In the genomic region with DNA sequence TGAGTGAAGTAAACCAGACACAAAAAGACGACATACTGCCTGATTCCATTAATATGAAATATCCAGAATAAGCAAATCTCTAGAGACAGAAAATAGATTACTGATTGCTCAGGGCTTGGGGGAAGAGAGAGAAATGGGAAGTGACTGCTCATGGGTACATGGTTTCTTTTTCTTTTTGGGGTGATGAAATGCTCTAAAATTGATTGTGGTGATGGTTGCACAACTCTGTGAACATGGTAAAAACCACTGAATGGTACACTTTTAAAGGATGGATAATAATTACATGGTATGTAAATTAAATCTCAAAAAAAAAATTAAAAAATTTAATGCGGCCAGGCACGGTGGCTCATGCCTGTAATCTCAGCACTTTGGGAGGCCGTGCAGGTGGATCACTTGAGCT, we compare ENCODE assay signal across 22 cellular contexts. TPM values are rescaled to one million over a fixed set of nuclear protein-coding genes. Genes with fewer than 3 reads are reported as not detected.
DNase-seq lines count a peak whose midpoint lies in the region; ATAC-seq, FAIRE-seq and TF ChIP-seq lines count a peak whose summit lies in the region.
"Had no signal": no experiment of that assay in that cellular context is flagged by ENCODE, and none has a peak within 500 bp of the region (broad histone marks: within the 10 kb centered on the region; RNA-seq: fewer than 3 reads in every experiment).

No MANE protein-coding gene starts in this region.

- CTCF ChIA-PET in WTC11 (lab: Charles Lee) (interaction anchor here (1.2 to 2.5 kb wide), 2 partner anchors 111 to 165 kb away, joined by 3 to 8 read pairs; no protein-coding TSS in a partner anchor), A673 (lab: Charles Lee) (no interaction called here)

- TF ChIP-seq POLR2A in GM12891 (IDR thresholded peaks at IDR 0.05; ENCODE audit: low read depth, low read length) (no peak), NB4 (IDR thresholded peaks at IDR 0.05; ENCODE audit: extremely low read depth, insufficient read length) (no peak)

- H3K36me3 ChIP-seq in A673 (ENCODE audit: insufficient read depth, low read length, poor library complexity, severe bottlenecking), result no peaks in the 10 kb centered on the region
- H3K36me3 ChIP-seq: ovary had no signal

- DNase-seq in GM12891 (ENCODE audit: insufficient read length, low spot score), result no peak
- DNase-seq in NB4 (ENCODE audit: low read depth), result peak; percentile 85
- DNase-seq in WTC11 (ENCODE audit: low spot score), result no peak
- DNase-seq in pons (ENCODE audit: low spot score), result peak; percentile 28
- no peak for DNase-seq in A673 (ENCODE audit: low spot score)
- no peak for DNase-seq in AG20443 (ENCODE audit: low spot score)
- DNase-seq in KG1 (lab: John Stamatoyannopoulos, UW), result no peak
- DNase-seq: activated CD4-positive, alpha-beta T cell treated with anti-CD3 and anti-CD28 coated beads for 1 hour; activated naive CD4-positive, alpha-beta T cell treated with anti-CD3 and anti-CD28 coated beads, Interleukin-2, amount 50 U/mL, for 16 hours; activated T-cell treated with anti-CD3 and anti-CD28 coated beads, Interleukin-2, amount 50 U/mL, for 4 hours; natural killer cell; NCI-H1694; NCI-H69; ovary; stimulated activated naive B cell treated with anti-CD40 and anti-IgM and Interleukin-4, amounts not matched to agents 10 μg/mL and 1 μg/mL and 100 μg/mL, for 72 hours had no signal

- H3K4me1 Mint-ChIP-seq in WTC11, result peaks cover 10% of the 10 kb centered on the region
- H3K4me1 Mint-ChIP-seq: natural killer cell had no signal

- BruUV-seq in A673 (replicated peaks; lab: Mats Ljungman, UMichigan), result no TSS peak

- POLR2A ChIA-PET in WTC11 (lab: Charles Lee) (no interaction called here), A673 (lab: Charles Lee; ENCODE audit: low non-redundant PET) (no interaction called here)

- no peak overlapping the region for H3K4me3 Mint-ChIP-seq in WTC11
- H3K4me3 Mint-ChIP-seq: activated T-cell treated with anti-CD3 and anti-CD28 coated beads, Interleukin-2, amount 50 U/mL, for 4 hours; B cell; natural killer cell; stimulated activated naive B cell treated with anti-CD40 and anti-IgM and Interleukin-4, amounts not matched to agents 10 μg/mL and 1 μg/mL and 100 μg/mL, for 72 hours had no signal

- no peak for FAIRE-seq in GM12891 (lab: Jason Lieb, UNC)

- peaks cover 35% of the 10 kb centered on the region for H3K36me3 Mint-ChIP-seq in WTC11
- H3K36me3 Mint-ChIP-seq: natural killer cell had no signal

- H3K4me3 ChIP-seq in NB4 (ENCODE audit: low read depth, low read length) (no peak overlapping the region), A673 (ENCODE audit: low read depth, low read length, poor library complexity, severe bottlenecking) (no peak overlapping the region)
- H3K4me3 ChIP-seq: ascending aorta, ovary, SK-N-MC, tibial nerve had no signal

- no peak overlapping the region for H3K27ac ChIP-seq in A673 (ENCODE audit: low read depth, low read length, poor library complexity, severe bottlenecking)
- H3K27ac ChIP-seq: ascending aorta, epithelial cell of prostate, ovary, SK-N-MC, tibial nerve had no signal

- H3K9me3 Mint-ChIP-seq in WTC11, result no peaks in the 10 kb centered on the region
- H3K9me3 Mint-ChIP-seq: activated T-cell treated with anti-CD3 and anti-CD28 coated beads, Interleukin-2, amount 50 U/mL, for 4 hours; natural killer cell; stimulated activated naive B cell treated with anti-CD40 and anti-IgM and Interleukin-4, amounts not matched to agents 10 μg/mL and 1 μg/mL and 100 μg/mL, for 72 hours had no signal

- no peaks in the 10 kb centered on the region for H3K4me1 ChIP-seq in A673 (ENCODE audit: insufficient read depth, low read length, poor library complexity, severe bottlenecking)
- H3K4me1 ChIP-seq: ascending aorta, tibial nerve had no signal

- intact Hi-C loops in A673 (cut with micrococcal nuclease; ENCODE audit: unreplicated experiment), result no loop called here

- TF ChIP-seq CTCF in NB4 (IDR thresholded peaks at IDR 0.05; ENCODE audit: low read depth, low read length), result no peak
- no peak for TF ChIP-seq CTCF in WTC11 (IDR thresholded peaks at IDR 0.05)
- no peak for TF ChIP-seq CTCF in A673 (conservative IDR thresholded peaks at IDR 0.05; ENCODE audit: low read depth, low read length)

- 0 out of 2 replicates have a peak overlapping the region, but pooled peaks have one; percentile 73 for H3K27ac Mint-ChIP-seq in WTC11
- H3K27ac Mint-ChIP-seq: B cell; natural killer cell; stimulated activated naive B cell treated with anti-CD40 and anti-IgM and Interleukin-4, amounts not matched to agents 10 μg/mL and 1 μg/mL and 100 μg/mL, for 72 hours had no signal

- H3K9me3 ChIP-seq in A673 (ENCODE audit: low read depth, low read length, poor library complexity, severe bottlenecking), result no peaks in the 10 kb centered on the region
- H3K9me3 ChIP-seq: ascending aorta, ovary, tibial nerve had no signal

- no peak for ATAC-seq in WTC11
- ATAC-seq: activated T-cell treated with anti-CD3 and anti-CD28 coated beads, Interleukin-2, amount 50 U/mL, for 4 hours; natural killer cell; Panc1; sciatic nerve; stimulated activated naive B cell treated with anti-CD40 and anti-IgM and Interleukin-4, amounts not matched to agents 10 μg/mL and 1 μg/mL and 100 μg/mL, for 72 hours had no signal

- no peaks in the 10 kb centered on the region for H3K27me3 ChIP-seq in A673 (replicated peaks; ENCODE audit: insufficient read depth, low read depth, low read length, poor library complexity)
- H3K27me3 ChIP-seq: ascending aorta, ovary, tibial nerve had no signal

- H3K27me3 Mint-ChIP-seq in WTC11 (ENCODE audit: low read depth), result no peaks in the 10 kb centered on the region
- H3K27me3 Mint-ChIP-seq: B cell; stimulated activated naive B cell treated with anti-CD40 and anti-IgM and Interleukin-4, amounts not matched to agents 10 μg/mL and 1 μg/mL and 100 μg/mL, for 72 hours had no signal

TF ChIP-seq in GM12891, 5 proteins besides CTCF, POLR2A, EP300 and RAD21:
- no peak for TF ChIP-seq PAX5 (IDR thresholded peaks at IDR 0.05; ENCODE audit: insufficient read depth, low read length, severe bottlenecking)
- TF ChIP-seq SPI1 (IDR thresholded peaks at IDR 0.05; ENCODE audit: low read depth, low read length), result peak; percentile 57; the same call in 1 of the 2 replicates

TF ChIP-seq in WTC11, 78 proteins besides CTCF, POLR2A, EP300 and RAD21:
- TF ChIP-seq NR2C2 (CRISPR knock-in tag; IDR thresholded peaks at IDR 0.05) (no peak), RORB (CRISPR knock-in tag; IDR thresholded peaks at IDR 0.05) (no peak), NFATC4 (CRISPR knock-in tag; IDR thresholded peaks at IDR 0.05) (no peak), TEAD4 (CRISPR knock-in tag; IDR thresholded peaks at IDR 0.05) (no peak), TEAD1 (CRISPR knock-in tag; IDR thresholded peaks at IDR 0.05) (no peak), JAZF1 (CRISPR knock-in tag; IDR thresholded peaks at IDR 0.05) (no peak)
- TF ChIP-seq, protein P1, sequence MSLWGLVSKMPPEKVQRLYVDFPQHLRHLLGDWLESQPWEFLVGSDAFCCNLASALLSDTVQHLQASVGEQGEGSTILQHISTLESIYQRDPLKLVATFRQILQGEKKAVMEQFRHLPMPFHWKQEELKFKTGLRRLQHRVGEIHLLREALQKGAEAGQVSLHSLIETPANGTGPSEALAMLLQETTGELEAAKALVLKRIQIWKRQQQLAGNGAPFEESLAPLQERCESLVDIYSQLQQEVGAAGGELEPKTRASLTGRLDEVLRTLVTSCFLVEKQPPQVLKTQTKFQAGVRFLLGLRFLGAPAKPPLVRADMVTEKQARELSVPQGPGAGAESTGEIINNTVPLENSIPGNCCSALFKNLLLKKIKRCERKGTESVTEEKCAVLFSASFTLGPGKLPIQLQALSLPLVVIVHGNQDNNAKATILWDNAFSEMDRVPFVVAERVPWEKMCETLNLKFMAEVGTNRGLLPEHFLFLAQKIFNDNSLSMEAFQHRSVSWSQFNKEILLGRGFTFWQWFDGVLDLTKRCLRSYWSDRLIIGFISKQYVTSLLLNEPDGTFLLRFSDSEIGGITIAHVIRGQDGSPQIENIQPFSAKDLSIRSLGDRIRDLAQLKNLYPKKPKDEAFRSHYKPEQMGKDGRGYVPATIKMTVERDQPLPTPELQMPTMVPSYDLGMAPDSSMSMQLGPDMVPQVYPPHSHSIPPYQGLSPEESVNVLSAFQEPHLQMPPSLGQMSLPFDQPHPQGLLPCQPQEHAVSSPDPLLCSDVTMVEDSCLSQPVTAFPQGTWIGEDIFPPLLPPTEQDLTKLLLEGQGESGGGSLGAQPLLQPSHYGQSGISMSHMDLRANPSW (CRISPR knock-in tag; conservative IDR thresholded peaks at IDR 0.05; ENCODE audit: low read depth), result no peak
TF ChIP-seq in WTC11: peak in this region for 0.

RNA-seq across cellular contexts. Expression of a gene that starts 39.3 kb away (rescaled TPM):
- 10,164 TPM for polyA plus RNA-seq in GM12891 (2012; ENCODE audit: low read depth, missing spikeins)
- 1,590 to 1,874 TPM (median 1,822 TPM) in 3 replicates for total RNA-seq in WTC11 (2021)
- total RNA-seq in A673 (2021), result 1,187 and 1,196 TPM in 2 replicates

Comparison
In these comparisons a context has a peak if more than half of its experiments do, and no peak if none do; other contexts are left out.
1. DNase-seq: peak in NB4 (single experiment) and pons (single experiment); none in GM12891 (single experiment), WTC11 (single experiment), A673 (single experiment), AG20443 (single experiment) and KG1 (single experiment).